11 cellular contexts compared by ENCODE assay signal in the genomic region with DNA sequence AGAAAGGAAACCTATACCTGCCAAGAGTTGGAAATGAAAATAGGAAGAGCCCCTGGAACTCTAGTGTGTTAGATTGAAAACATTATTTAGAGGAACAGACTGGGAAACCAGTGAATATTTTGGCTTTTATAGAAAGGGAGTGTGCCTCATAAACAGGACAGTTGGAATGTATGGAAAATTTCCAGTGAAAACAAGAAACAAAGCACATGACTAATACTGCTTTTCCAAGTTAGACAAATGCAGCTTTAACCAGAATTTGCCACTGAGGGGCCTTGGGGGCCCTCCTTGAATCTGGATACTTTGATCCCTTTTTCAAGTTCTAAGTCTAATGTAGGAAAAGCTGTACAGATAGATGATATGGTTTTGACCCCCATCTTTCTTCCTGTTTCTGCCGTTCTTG. TPM values are rescaled to one million over a fixed set of nuclear protein-coding genes. Genes with fewer than 3 reads are reported as not detected.
A peak's percentile ranks its signal among the peaks of the same experiment; 100 is the strongest.
DNase-seq lines count a peak whose midpoint lies in the region; ATAC-seq and TF ChIP-seq lines count a peak whose summit lies in the region.
"Had no signal": no experiment of that assay in that cellular context is flagged by ENCODE, and none has a peak within 500 bp of the region (broad histone marks: within the 10 kb centered on the region; RNA-seq: fewer than 3 reads in every experiment).

No MANE protein-coding gene starts in this region.

- no peaks in the 10 kb centered on the region for H3K36me3 ChIP-seq in WERI-Rb-1

- ATAC-seq in HG03175 (IDR thresholded peaks at IDR 0.05; ENCODE audit: unreplicated experiment) = no peak

- TF ChIP-seq CTCF in cardiac fibroblast (IDR thresholded peaks at IDR 0.05; ENCODE audit: low read depth, low read length) = no peak
- no peak for TF ChIP-seq CTCF in WERI-Rb-1 (IDR thresholded peaks at IDR 0.05; ENCODE audit: low read depth, low read length)

- no peak overlapping the region for H3K4me3 ChIP-seq in cardiac fibroblast (replicated peaks in 1 of 2; ENCODE audit: low read depth in 2 of 2, low read length in 2 of 2)
- H3K4me3 ChIP-seq in WERI-Rb-1 (ENCODE audit: low read depth, low read length) = no peak overlapping the region

- DNase-seq in AG20443 (ENCODE audit: low spot score) = peak; percentile 53
- peak; percentile 59 for DNase-seq in M059J (ENCODE audit: low read depth)
- peak; percentile 61 to 70 for DNase-seq in cardiac fibroblast (ENCODE audit: low read depth in 2 of 2)
- peak; percentile 36 for DNase-seq in myocyte (ENCODE audit: low read depth)
- DNase-seq in WERI-Rb-1 = no peak
- DNase-seq in DMS114 treated with DMSO at 0.1 percent for 48 hours (lab: John Stamatoyannopoulos, UW; ENCODE audit: unreplicated experiment) = no peak
- no peak for DNase-seq in NCI-H510A treated with DMSO at 0.1 percent for 48 hours (lab: John Stamatoyannopoulos, UW)
- DNase-seq: DND-41, NCI-H1436 treated with DMSO at 0.1 percent for 48 hours, T-helper 9 cell had no signal

- H3K27me3 ChIP-seq in WERI-Rb-1 (ENCODE audit: insufficient read depth, low read depth, severe bottlenecking) = no peaks in the 10 kb centered on the region

- H3K27ac ChIP-seq in WERI-Rb-1 = no peak overlapping the region

- no peaks in the 10 kb centered on the region for H3K9me3 ChIP-seq in WERI-Rb-1 (ENCODE audit: severe bottlenecking)

RNA-seq across cellular contexts. Expression of gene ITGB8, which starts 21.2 kb away (rescaled TPM):
- total RNA-seq in M059J (2014; rRNA removed; shearing (Covaris generic)) = 18.4 and 24.3 TPM in 2 replicates
- 19.7 and 23.6 TPM in 2 replicates for total RNA-seq in myocyte
- polyA plus RNA-seq in myocyte (2012) = 3.3 TPM

Comparison
In these comparisons a context has a peak if more than half of its experiments do, and no peak if none do; other contexts are left out.
1. DNase-seq: peak in AG20443 (single experiment), M059J (single experiment), cardiac fibroblast (2 of 2) and myocyte (single experiment); none in WERI-Rb-1 (single experiment), DMS114 treated with DMSO at 0.1 percent for 48 hours (single experiment) and NCI-H510A treated with DMSO at 0.1 percent for 48 hours (single experiment).